8 cellular contexts compared by ENCODE assay signal in genomic region chr9:78201158-78201777, GRCh38. TPM values are rescaled to one million over a fixed set of nuclear protein-coding genes. Genes with fewer than 3 reads are reported as not detected.
DNase-seq lines count a peak whose midpoint lies in the region; ATAC-seq, FAIRE-seq and TF ChIP-seq lines count a peak whose summit lies in the region.
"Not testable (repeated sequence)": the region's sequence is repeated elsewhere in the genome, so short reads cannot be mapped to it uniquely, and the experiment has no call there.

No MANE protein-coding gene starts in this region.

- peaks cover 25 to 43% (median 31%) of the 10 kb centered on the region in 7 donors for H3K4me1 Mint-ChIP-seq in naive thymus-derived CD4-positive, alpha-beta T cell

- peaks cover 27 to 64% (median 50%) of the 10 kb centered on the region in 5 donors for H3K36me3 Mint-ChIP-seq in naive thymus-derived CD4-positive, alpha-beta T cell

- not testable (repeated sequence) for H3K4me3 ChIP-seq in PC-3 (ENCODE audit: low read length); bronchial epithelial cell (ENCODE audit: low read depth, low read length)
- peak overlapping the region; percentile 49 for H3K4me3 ChIP-seq in naive thymus-derived CD4-positive, alpha-beta T cell (ENCODE audit: low read length)

- H3K9me3 Mint-ChIP-seq in naive thymus-derived CD4-positive, alpha-beta T cell = peaks cover 15 to 100% (median 59%) of the 10 kb centered on the region in 11 donors

- H3K36me3 ChIP-seq in PC-3 (ENCODE audit: low read depth, low read length); bronchial epithelial cell (ENCODE audit: control insufficient read depth, insufficient read depth, low read length); naive thymus-derived CD4-positive, alpha-beta T cell (ENCODE audit: control insufficient read depth in 2 of 3, insufficient read depth in 3 of 3, low read length in 3 of 3): not testable (repeated sequence)

- H3K9me3 ChIP-seq in PC-3 (ENCODE audit: low read length) = not testable (repeated sequence)
- H3K9me3 ChIP-seq in naive thymus-derived CD4-positive, alpha-beta T cell (ENCODE audit: control insufficient read depth in 2 of 3, low read length in 3 of 3) = peaks cover 0 to 30% (median 4%) of the 10 kb centered on the region in 3 experiments

- not testable (repeated sequence) for H3K27me3 ChIP-seq in PC-3 (ENCODE audit: low read length); bronchial epithelial cell (ENCODE audit: control insufficient read depth, insufficient read depth, low read length); naive thymus-derived CD4-positive, alpha-beta T cell (ENCODE audit: control insufficient read depth in 2 of 2, insufficient read depth in 2 of 2, low read length in 2 of 2)

- H3K79me2 ChIP-seq in PC-3 (ENCODE audit: low read length) = not testable (repeated sequence)

- CTCF ChIA-PET in PC-3 (lab: Charles Lee) = interaction anchor here (0.6 kb wide), 1 partner anchor 1632 kb away, joined by 4 read pairs; no protein-coding TSS in a partner anchor
- CTCF ChIA-PET in naive thymus-derived CD4-positive, alpha-beta T cell (lab: Charles Lee) = interaction anchor here (0.7 to 2.5 kb wide), 9 partner anchors 9 to 224 kb away, joined by 3 to 8 read pairs (median 4); no protein-coding TSS in a partner anchor

- DNase-seq in ELR (ENCODE audit: low read depth) (peak; percentile 16), HT-29 (ENCODE audit: low spot score) (peak; percentile 76), PC-3 (peak; percentile 50), bronchial epithelial cell (ENCODE audit: low read depth) (peak; percentile 67)
- DNase-seq in activated CD8-positive, alpha-beta memory T cell treated with anti-CD3 and anti-CD28 coated beads for 1 hour (ENCODE audit: extremely low read depth in 1 of 2, low read depth in 1 of 2) = peak; percentile 7 to 45
- peak; percentile 16 to 80 (median 67) for DNase-seq in naive thymus-derived CD4-positive, alpha-beta T cell
- peak; percentile 62 for DNase-seq in stimulated activated CD8-positive, alpha-beta memory T cell treated with anti-CD3 and anti-CD28 coated beads, Interleukin-4, amount 100 ng/mL, for 48 hours

- H3K9ac ChIP-seq in PC-3 (ENCODE audit: low read length) = not testable (repeated sequence)

- peak; percentile 81 for ATAC-seq in GM21723 (IDR thresholded peaks at IDR 0.05; ENCODE audit: unreplicated experiment)
- ATAC-seq in PC-3 = not testable (repeated sequence)
- ATAC-seq in naive thymus-derived CD4-positive, alpha-beta T cell = peak; percentile 85

- POLR2A ChIA-PET in PC-3 (lab: Charles Lee; ENCODE audit: unreplicated experiment) = not testable (repeated sequence)
- POLR2A ChIA-PET in naive thymus-derived CD4-positive, alpha-beta T cell (lab: Charles Lee) = interaction anchor here (0.5 to 3.1 kb wide), 18 partner anchors 8 to 477 kb away, joined by 3 to 28 read pairs (median 5); partner anchors contain the start of gene GNAQ

- H3K4me2 ChIP-seq in PC-3 (ENCODE audit: low read length) = not testable (repeated sequence)

- not testable (repeated sequence) for BruUV-seq in PC-3 (replicated peaks; lab: Mats Ljungman, UMichigan)

- H2AFZ ChIP-seq in PC-3 (ENCODE audit: low read length) = not testable (repeated sequence)

- not testable (repeated sequence) for H3F3A ChIP-seq in PC-3 (ENCODE audit: low read length, unreplicated experiment)

- peak overlapping the region; percentile 76 to 97 (median 88) for H3K27ac Mint-ChIP-seq in naive thymus-derived CD4-positive, alpha-beta T cell

- not testable (repeated sequence) for TF ChIP-seq CTCF in PC-3 (conservative IDR thresholded peaks at IDR 0.05; ENCODE audit: low read depth, low read length); bronchial epithelial cell (IDR thresholded peaks at IDR 0.05; ENCODE audit: insufficient read depth, low read length, severe bottlenecking)

- not testable (repeated sequence) for H3K9me2 ChIP-seq in PC-3 (replicated peaks; ENCODE audit: low read length)

- not testable (repeated sequence) for H3K27ac ChIP-seq in PC-3 (ENCODE audit: low read length)
- peak overlapping the region; percentile 43 for H3K27ac ChIP-seq in naive thymus-derived CD4-positive, alpha-beta T cell (ENCODE audit: low read depth, low read length)

- H3K4me3 Mint-ChIP-seq in naive thymus-derived CD4-positive, alpha-beta T cell = peak overlapping the region; percentile 25 to 77 (median 65)

- not testable (repeated sequence) for FAIRE-seq in bronchial epithelial cell (lab: Jason Lieb, UNC)

- H4K20me1 ChIP-seq in PC-3 (ENCODE audit: low read length) = not testable (repeated sequence)

- not testable (repeated sequence) for H3K4me1 ChIP-seq in PC-3 (ENCODE audit: insufficient read depth, low read length)
- H3K4me1 ChIP-seq in naive thymus-derived CD4-positive, alpha-beta T cell (ENCODE audit: control insufficient read depth in 2 of 2, insufficient read depth in 2 of 2, low read length in 2 of 2) = peaks cover 18 to 22% of the 10 kb centered on the region in 2 donors

- peaks cover 0 to 14% (median 0%) of the 10 kb centered on the region in 5 donors for H3K27me3 Mint-ChIP-seq in naive thymus-derived CD4-positive, alpha-beta T cell

- intact Hi-C loops in PC-3 (cut with micrococcal nuclease) = not testable (repeated sequence)
- intact Hi-C loops in naive thymus-derived CD4-positive, alpha-beta T cell (cut with micrococcal nuclease) = loop anchor here (1.0 kb wide), 2 partner anchors 12 to 35 kb away; partner anchors contain the start of gene CEP78 (in 2 of the 2)

RNA-seq across cellular contexts. Expression of gene CEP78, which starts 34.6 kb away (rescaled TPM):
- 69.0 and 71.7 TPM in 2 replicates for total RNA-seq in HT-29 (2014; rRNA removed; shearing (Covaris generic))
- total RNA-seq in PC-3 (2014; rRNA removed) (35.2 and 52.5 TPM in 2 replicates), bronchial epithelial cell (5.9 and 7.4 TPM in 2 replicates)
- total RNA-seq in naive thymus-derived CD4-positive, alpha-beta T cell = 10 to 100 TPM; 14.7 to 34.8 (median 23.1) TPM
- polyA plus RNA-seq in naive thymus-derived CD4-positive, alpha-beta T cell = 10 to 100 TPM; 10.9 to 13.3 TPM

Comparison
In these comparisons a context has a peak if more than half of its experiments do, and no peak if none do; other contexts are left out.
1. DNase-seq: peak in every context shown above with its lines; median percentile 76 in HT-29; 67 in bronchial epithelial cell; 67 in naive thymus-derived CD4-positive, alpha-beta T cell; 62 in stimulated activated CD8-positive, alpha-beta memory T cell treated with anti-CD3 and anti-CD28 coated beads, Interleukin-4, amount 100 ng/mL, for 48 hours; 50 in PC-3; 26 in activated CD8-positive, alpha-beta memory T cell treated with anti-CD3 and anti-CD28 coated beads for 1 hour; 16 in ELR.